ENCODE assay signal across 13 cellular contexts in the genomic region with DNA sequence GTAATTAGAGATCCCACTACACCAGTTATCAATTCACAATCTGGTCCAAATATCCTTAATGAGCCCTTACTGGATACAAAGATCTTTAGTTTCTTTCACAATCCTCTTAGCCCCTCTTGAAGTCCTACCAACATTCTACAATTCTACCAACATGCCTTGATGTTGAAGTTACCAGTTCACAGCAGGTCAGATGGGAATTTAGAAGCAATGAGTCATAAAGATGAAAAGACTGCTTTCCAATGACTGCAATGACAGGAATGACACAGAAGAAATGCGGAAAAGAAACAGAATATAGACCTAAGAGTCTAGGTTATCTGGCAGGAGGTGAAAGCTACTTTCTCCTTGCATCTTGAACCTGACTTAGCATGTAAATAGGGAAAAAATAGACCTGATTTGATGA. TPM values are rescaled to one million over a fixed set of nuclear protein-coding genes. Genes with fewer than 3 reads are reported as not detected.
DNase-seq lines count a peak whose midpoint lies in the region; ATAC-seq and TF ChIP-seq lines count a peak whose summit lies in the region.
"Had no signal": no experiment of that assay in that cellular context is flagged by ENCODE, and none has a peak within 500 bp of the region (broad histone marks: within the 10 kb centered on the region; RNA-seq: fewer than 3 reads in every experiment).

No MANE protein-coding gene starts in this region.

- H3K4me1 Mint-ChIP-seq in chondrocyte (ENCODE audit: low read depth): peaks cover 16% of the 10 kb centered on the region

- no peak for ATAC-seq in GM18861 (IDR thresholded peaks at IDR 0.05; ENCODE audit: unreplicated experiment)
- ATAC-seq: activated T-cell treated with anti-CD3 and anti-CD28 coated beads, Interleukin-2, amount 50 U/mL, for 4 hours had no signal

- H3K4me1 ChIP-seq in mesodermal cell (ENCODE audit: control insufficient read depth, insufficient read depth, low read length, poor library complexity, severe bottlenecking): peaks cover 16% of the 10 kb centered on the region

- H3K9me3 ChIP-seq in mesodermal cell (ENCODE audit: control insufficient read depth, low read length): no peaks in the 10 kb centered on the region
- H3K9me3 ChIP-seq: heart right ventricle had no signal

- no peak for TF ChIP-seq CTCF in chondrocyte (IDR thresholded peaks at IDR 0.05)

- WGBS in mesodermal cell (ENCODE audit: insufficient coverage in 2 of 2), 2 experiments: 50 to 70% methylated on average over 1 of the region's 1 CpG

- peak overlapping the region; percentile 50 for H3K27ac ChIP-seq in mesodermal cell (ENCODE audit: low read depth, low read length, severe bottlenecking)

- H3K27me3 Mint-ChIP-seq in chondrocyte (ENCODE audit: low read depth): no peaks in the 10 kb centered on the region

- H3K36me3 Mint-ChIP-seq in chondrocyte (ENCODE audit: low read depth): no peaks in the 10 kb centered on the region

- H3K36me3 ChIP-seq in mesodermal cell (ENCODE audit: control insufficient read depth, insufficient read depth, low read length): peaks cover 26% of the 10 kb centered on the region

- H3K9me3 Mint-ChIP-seq in chondrocyte (ENCODE audit: low read depth): no peaks in the 10 kb centered on the region
- H3K9me3 Mint-ChIP-seq: activated T-cell treated with anti-CD3 and anti-CD28 coated beads, Interleukin-2, amount 50 U/mL, for 4 hours had no signal

- TF ChIP-seq RAD21 in Ishikawa (IDR thresholded peaks at IDR 0.05; ENCODE audit: low read depth): no peak

- no peak overlapping the region for H3K4me3 ChIP-seq in mesodermal cell (ENCODE audit: extremely low read depth, insufficient read depth, low read length, poor library complexity, severe bottlenecking)
- H3K4me3 ChIP-seq: heart right ventricle had no signal

- H3K27ac Mint-ChIP-seq in chondrocyte (ENCODE audit: unreplicated experiment): peak overlapping the region; percentile 38

- no peak overlapping the region for H3K4me3 Mint-ChIP-seq in chondrocyte (ENCODE audit: unreplicated experiment)
- H3K4me3 Mint-ChIP-seq: activated T-cell treated with anti-CD3 and anti-CD28 coated beads, Interleukin-2, amount 50 U/mL, for 4 hours had no signal

- no peak for TF ChIP-seq EP300 in Ishikawa (IDR thresholded peaks at IDR 0.05; ENCODE audit: borderline replicate concordance)

- peak; percentile 44 for DNase-seq in AG20443 (ENCODE audit: low spot score)
- DNase-seq in chondrocyte (ENCODE audit: low spot score): no peak
- no peak for DNase-seq in NCI-H446 (lab: John Stamatoyannopoulos, UW)
- no peak for DNase-seq in stimulated activated CD4-positive, alpha-beta T cell treated with anti-CD3 and anti-CD28 coated beads, Interleukin-15, amount 100 ng/mL, for 24 hours
- DNase-seq in NCI-H1105 (lab: John Stamatoyannopoulos, UW): no peak
- DNase-seq: activated T-cell treated with anti-CD3 and anti-CD28 coated beads, Interleukin-2, amount 50 U/mL, for 4 hours; COR-L47; heart right ventricle; NCI-H1092 treated with DMSO at 0.1 percent for 48 hours; stimulated activated naive CD4-positive, alpha-beta T cell treated with Interleukin-2 at 50 U/mL for 16 hours had no signal

TF ChIP-seq in Ishikawa, 13 proteins besides CTCF, POLR2A, EP300 and RAD21:
- peak; percentile 42; the same call in 1 of the 2 replicates for TF ChIP-seq TEAD4 (IDR thresholded peaks at IDR 0.05)
- TF ChIP-seq, protein P1, sequence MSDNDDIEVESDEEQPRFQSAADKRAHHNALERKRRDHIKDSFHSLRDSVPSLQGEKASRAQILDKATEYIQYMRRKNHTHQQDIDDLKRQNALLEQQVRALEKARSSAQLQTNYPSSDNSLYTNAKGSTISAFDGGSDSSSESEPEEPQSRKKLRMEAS (IDR thresholded peaks at IDR 0.05): no peak
- TF ChIP-seq, protein P2, sequence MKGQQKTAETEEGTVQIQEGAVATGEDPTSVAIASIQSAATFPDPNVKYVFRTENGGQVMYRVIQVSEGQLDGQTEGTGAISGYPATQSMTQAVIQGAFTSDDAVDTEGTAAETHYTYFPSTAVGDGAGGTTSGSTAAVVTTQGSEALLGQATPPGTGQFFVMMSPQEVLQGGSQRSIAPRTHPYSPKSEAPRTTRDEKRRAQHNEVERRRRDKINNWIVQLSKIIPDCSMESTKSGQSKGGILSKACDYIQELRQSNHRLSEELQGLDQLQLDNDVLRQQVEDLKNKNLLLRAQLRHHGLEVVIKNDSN (IDR thresholded peaks at IDR 0.05): no peak
- TF ChIP-seq CREB1 (IDR thresholded peaks at IDR 0.05; ENCODE audit: low read depth): no peak
- TF ChIP-seq CEBPB (IDR thresholded peaks at IDR 0.05): no peak

RNA-seq across cellular contexts. Expression of a gene that starts 24.5 kb away (rescaled TPM):
- 4.8 to 14.4 TPM (median 6.6 TPM) in 3 replicates for total RNA-seq in chondrocyte
- 13.7 TPM for polyA plus RNA-seq in mesodermal cell (2013, experiment 1 of 2)
- polyA plus RNA-seq in mesodermal cell (2013, experiment 2 of 2): 12.4 TPM
